8 cellular contexts compared by ENCODE assay signal in the genomic region with DNA sequence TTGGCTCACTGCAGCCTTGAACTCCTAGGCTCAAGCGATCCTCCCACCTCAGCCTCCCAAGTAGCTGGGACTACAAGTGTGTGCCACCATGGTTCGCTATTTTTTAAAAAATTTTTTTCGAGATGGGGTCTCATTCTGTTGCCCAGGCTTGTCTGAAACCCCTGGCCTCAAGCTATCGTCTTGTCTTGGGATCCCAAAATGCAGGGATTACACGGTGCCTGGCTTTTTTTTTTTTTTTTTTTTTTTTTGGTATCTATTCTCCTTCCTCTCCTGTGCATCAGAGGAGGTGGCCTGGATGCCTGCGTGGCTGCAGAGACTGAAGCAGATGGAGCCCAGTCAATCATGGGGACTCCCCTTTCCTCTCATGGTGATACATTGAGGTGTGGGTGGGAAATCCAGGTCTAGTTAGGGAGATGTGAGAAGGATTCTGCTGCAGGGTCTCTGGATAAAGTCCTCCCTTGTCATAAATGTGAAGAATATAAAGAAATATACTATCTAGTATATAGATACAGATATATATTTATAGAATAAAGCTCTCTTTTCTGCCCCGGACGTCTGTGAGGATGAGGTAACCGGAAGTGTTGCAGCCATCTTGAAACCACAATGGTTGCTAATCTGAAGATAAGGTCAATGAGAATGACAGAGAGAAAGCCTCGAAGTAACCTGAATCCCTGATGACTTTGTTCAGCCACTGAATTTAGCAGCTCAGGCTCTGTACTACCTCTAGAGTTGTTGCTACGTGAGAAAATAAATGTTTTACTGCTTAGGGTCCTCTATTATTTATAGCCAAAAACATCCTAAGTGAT. TPM values are rescaled to one million over a fixed set of nuclear protein-coding genes. Genes with fewer than 3 reads are reported as not detected.
A peak's percentile ranks its signal among the peaks of the same experiment; 100 is the strongest.
DNase-seq lines count a peak whose midpoint lies in the region; ATAC-seq, FAIRE-seq and TF ChIP-seq lines count a peak whose summit lies in the region.

No MANE protein-coding gene starts in this region.

- no peak overlapping the region for H2AK5ac ChIP-seq in H9 (ENCODE audit: insufficient read length, low read length)

- H3K36me3 Mint-ChIP-seq in activated CD8-positive, alpha-beta T cell treated with anti-CD3 and anti-CD28 coated beads, Interleukin-2, amount 10 ng/mL, durations not matched to agents 7 days and 5 days (ENCODE audit: low read depth) = no peaks in the 10 kb centered on the region
- H3K36me3 Mint-ChIP-seq in H9 (ENCODE audit: insufficient read depth in 1 of 3, low read depth in 3 of 3) = no peaks in the 10 kb centered on the region

- no peak for TF ChIP-seq POLR2A in esophagus muscularis mucosa (IDR thresholded peaks at IDR 0.05; ENCODE audit: low read depth)

- no peak overlapping the region for H3T11ph ChIP-seq in H9 (ENCODE audit: low read length)

- no peak for FAIRE-seq in HTR-8/SVneo (lab: Jason Lieb, UNC)

- H3K27ac ChIP-seq in H9 (ENCODE audit: insufficient read length, low read depth, low read length) (no peak overlapping the region), esophagus muscularis mucosa (replicated peaks in 1 of 4) (no peak overlapping the region), smooth muscle cell (ENCODE audit: low read depth) (no peak overlapping the region)

- H2BK20ac ChIP-seq in H9 (ENCODE audit: low read depth, low read length, poor library complexity, severe bottlenecking) = no peak overlapping the region

- TF ChIP-seq EP300 in esophagus muscularis mucosa (IDR thresholded peaks at IDR 0.05) = no peak

- H3K9me3 ChIP-seq in H9 (ENCODE audit: control insufficient read depth, low read depth, low read length) (no peaks in the 10 kb centered on the region), esophagus muscularis mucosa (no peaks in the 10 kb centered on the region), smooth muscle cell (replicated peaks; ENCODE audit: low read depth) (no peaks in the 10 kb centered on the region)

- no peak overlapping the region for H3K4me3 Mint-ChIP-seq in activated CD8-positive, alpha-beta T cell treated with anti-CD3 and anti-CD28 coated beads, Interleukin-2, amount 10 ng/mL, durations not matched to agents 7 days and 5 days
- no peak overlapping the region for H3K4me3 Mint-ChIP-seq in H9

- POLR2A ChIA-PET in activated CD8-positive, alpha-beta T cell treated with anti-CD3 and anti-CD28 coated beads, Interleukin-2, amount 10 ng/mL, durations not matched to agents 7 days and 5 days (lab: Charles Lee) = no interaction called here

- H3K27me3 ChIP-seq in H9 (ENCODE audit: insufficient read depth, low read length) (no peaks in the 10 kb centered on the region), esophagus muscularis mucosa (no peaks in the 10 kb centered on the region), smooth muscle cell (ENCODE audit: low read depth) (no peaks in the 10 kb centered on the region)

- TF ChIP-seq CTCF in H9 (conservative IDR thresholded peaks at IDR 0.05) (no peak), esophagus muscularis mucosa (IDR thresholded peaks at IDR 0.05) (no peak), smooth muscle cell (IDR thresholded peaks at IDR 0.05; ENCODE audit: borderline replicate concordance, insufficient read depth, poor library complexity, severe bottlenecking) (no peak)

- H3K79me1 ChIP-seq in H9 (ENCODE audit: insufficient read depth, low read depth, low read length, poor library complexity, severe bottlenecking) = no peaks in the 10 kb centered on the region

- no peak overlapping the region for H3K18ac ChIP-seq in H9 (ENCODE audit: insufficient read length, low read depth, low read length)

- H3K23me2 ChIP-seq in H9 (ENCODE audit: insufficient read length, low read depth, low read length, poor library complexity, severe bottlenecking) = no peaks in the 10 kb centered on the region

- no peak overlapping the region for H2BK12ac ChIP-seq in H9 (ENCODE audit: insufficient read length, low read depth, low read length)

- H3K9ac ChIP-seq in H9 (ENCODE audit: extremely low read depth, insufficient read length, low read length) (no peak overlapping the region), smooth muscle cell (ENCODE audit: low read depth) (no peak overlapping the region)

- H3K23ac ChIP-seq in H9 (ENCODE audit: insufficient read length, low read depth, low read length) = no peak overlapping the region

- H3K4me2 ChIP-seq in H9 (ENCODE audit: insufficient read depth, insufficient read length, low read length) (no peak overlapping the region), smooth muscle cell (no peak overlapping the region)

- CTCF ChIA-PET in activated CD8-positive, alpha-beta T cell treated with anti-CD3 and anti-CD28 coated beads, Interleukin-2, amount 10 ng/mL, durations not matched to agents 7 days and 5 days (lab: Charles Lee) = interaction anchor here (1.0 to 1.3 kb wide), 4 partner anchors 34 to 358 kb away, joined by 3 to 4 read pairs (median 4); no protein-coding TSS in a partner anchor

- H3K79me2 ChIP-seq in H9 (ENCODE audit: insufficient read depth, low read length) = no peaks in the 10 kb centered on the region
- no peaks in the 10 kb centered on the region for H3K79me2 ChIP-seq in smooth muscle cell (ENCODE audit: low read depth)

- no peaks in the 10 kb centered on the region for H4K20me1 ChIP-seq in H9 (ENCODE audit: control insufficient read depth, insufficient read depth, insufficient read length)
- no peaks in the 10 kb centered on the region for H4K20me1 ChIP-seq in smooth muscle cell (ENCODE audit: low read depth)

- H2AFZ ChIP-seq in H9 (ENCODE audit: low read length) (no peak overlapping the region), smooth muscle cell (ENCODE audit: low read depth) (no peak overlapping the region)

- no peak overlapping the region for H2BK15ac ChIP-seq in H9 (ENCODE audit: low read depth, low read length)

- no peak overlapping the region for H2BK120ac ChIP-seq in H9 (ENCODE audit: low read depth, low read length, poor library complexity, severe bottlenecking)

- H3K4me1 ChIP-seq in H9 (ENCODE audit: insufficient read depth, low read length) (no peaks in the 10 kb centered on the region; the same call in 1 of the 2 replicates), esophagus muscularis mucosa (no peaks in the 10 kb centered on the region), smooth muscle cell (ENCODE audit: low read depth) (peaks cover 3% of the 10 kb centered on the region)

- H3K14ac ChIP-seq in H9 (ENCODE audit: insufficient read depth, low read length) = no peak overlapping the region

- H3K27me3 Mint-ChIP-seq in activated CD8-positive, alpha-beta T cell treated with anti-CD3 and anti-CD28 coated beads, Interleukin-2, amount 10 ng/mL, durations not matched to agents 7 days and 5 days (ENCODE audit: low read depth) = peaks cover 2% of the 10 kb centered on the region
- no peaks in the 10 kb centered on the region for H3K27me3 Mint-ChIP-seq in H9 (ENCODE audit: low read depth)

- H4K91ac ChIP-seq in H9 (ENCODE audit: insufficient read length, low read depth, low read length) = no peak overlapping the region

- no peak overlapping the region for H3K27ac Mint-ChIP-seq in activated CD8-positive, alpha-beta T cell treated with anti-CD3 and anti-CD28 coated beads, Interleukin-2, amount 10 ng/mL, durations not matched to agents 7 days and 5 days
- no peak overlapping the region; a peak in 1 of 7 replicates for H3K27ac Mint-ChIP-seq in H9

- no peak overlapping the region for H4K8ac ChIP-seq in H9 (replicated peaks; ENCODE audit: insufficient read length, low read depth, low read length)

- intact Hi-C loops in esophagus muscularis mucosa (cut with DNase I) = no loop called here

- H3K4me3 ChIP-seq in esophagus muscularis mucosa (no peak overlapping the region), smooth muscle cell (no peak overlapping the region)

- no peaks in the 10 kb centered on the region for H3F3A ChIP-seq in smooth muscle cell (ENCODE audit: low read depth)

- ATAC-seq in activated CD4-positive, CD25-positive, alpha-beta regulatory T cell treated with anti-CD3 and anti-CD28 coated beads, Interleukin-2, amount 50 U/mL, for 24 hours = peak; percentile 77 to 78
- peak; percentile 95 for ATAC-seq in activated CD8-positive, alpha-beta T cell treated with anti-CD3 and anti-CD28 coated beads, Interleukin-2, amount 10 ng/mL, durations not matched to agents 7 days and 5 days

- H4K5ac ChIP-seq in H9 (ENCODE audit: insufficient read length, low read depth, low read length) = no peak overlapping the region

- H3K4me1 Mint-ChIP-seq in activated CD8-positive, alpha-beta T cell treated with anti-CD3 and anti-CD28 coated beads, Interleukin-2, amount 10 ng/mL, durations not matched to agents 7 days and 5 days (ENCODE audit: low read depth) = peaks cover 27% of the 10 kb centered on the region
- peaks cover 5 to 8% of the 10 kb centered on the region in 2 experiments for H3K4me1 Mint-ChIP-seq in H9

- no peak for DNase-seq in activated CD4-positive, CD25-positive, alpha-beta regulatory T cell (lab: John Stamatoyannopoulos, UW)
- DNase-seq in HTR-8/SVneo (ENCODE audit: insufficient read length, low spot score) (peak; percentile 13), H9 (no peak), esophagus muscularis mucosa (ENCODE audit: extremely low spot score) (no peak), smooth muscle cell (lab: John Stamatoyannopoulos, UW; ENCODE audit: unreplicated experiment) (no peak)
- peak; percentile 78 for DNase-seq in activated CD8-positive, alpha-beta T cell treated with anti-CD3 and anti-CD28 coated beads, Interleukin-2, amount 10 ng/mL, durations not matched to agents 7 days and 5 days
- DNase-seq in stimulated activated CD8-positive, alpha-beta memory T cell treated with anti-CD3 and anti-CD28 coated beads, Interleukin-7, amount 100 ng/mL, for 4 hours (ENCODE audit: low read depth in 2 of 2) = peak; percentile 3 to 8

- no CpG with 5 or more reads among the region's 11 CpGs for WGBS in H9 (ENCODE audit: extremely low coverage, insufficient read length, low lambda C conversion rate)
- whole genome bisulfite sequencing in esophagus muscularis mucosa = 69% methylated on average over 11 of the region's 11 CpGs
- WGBS in smooth muscle cell (ENCODE audit: low lambda C conversion rate) = 80% methylated on average over 11 of the region's 11 CpGs

- H3K56ac ChIP-seq in H9 (ENCODE audit: insufficient read length, low read depth, low read length) = no peak overlapping the region

- H3K36me3 ChIP-seq in esophagus muscularis mucosa = no peaks in the 10 kb centered on the region
- H3K36me3 ChIP-seq in smooth muscle cell (ENCODE audit: low read depth) = no peaks in the 10 kb centered on the region

- no peak overlapping the region for H2BK5ac ChIP-seq in H9 (ENCODE audit: insufficient read length, low read length)

- H3K4ac ChIP-seq in H9 (ENCODE audit: low read depth, low read length) = no peak overlapping the region

- H3K9me3 Mint-ChIP-seq in activated CD8-positive, alpha-beta T cell treated with anti-CD3 and anti-CD28 coated beads, Interleukin-2, amount 10 ng/mL, durations not matched to agents 7 days and 5 days (ENCODE audit: insufficient read depth) = no peaks in the 10 kb centered on the region
- no peaks in the 10 kb centered on the region for H3K9me3 Mint-ChIP-seq in H9

RNA-seq across cellular contexts. Expression of a gene that starts 19.5 kb away (rescaled TPM):
- not detected for total RNA-seq in activated CD8-positive, alpha-beta T cell treated with anti-CD3 and anti-CD28 coated beads, Interleukin-2, amount 10 ng/mL, durations not matched to agents 7 days and 5 days
- total RNA-seq in H9 (2021) = not detected in 2 replicates
- total RNA-seq in esophagus muscularis mucosa = not detected
- total RNA-seq in smooth muscle cell = not detected in 2 replicates
- polyA plus RNA-seq in smooth muscle cell = not detected in 2 replicates

RNA-seq across cellular contexts. Expression of a gene that starts 30.0 kb away (rescaled TPM):
- not detected for total RNA-seq in activated CD8-positive, alpha-beta T cell treated with anti-CD3 and anti-CD28 coated beads, Interleukin-2, amount 10 ng/mL, durations not matched to agents 7 days and 5 days
- total RNA-seq in H9 (2021) (not detected in 2 replicates), esophagus muscularis mucosa (not detected), smooth muscle cell (not detected in 2 replicates)
- polyA plus RNA-seq in smooth muscle cell = not detected in 2 replicates

RNA-seq across cellular contexts. Expression of a gene that starts 38.9 kb away (rescaled TPM):
- total RNA-seq in activated CD8-positive, alpha-beta T cell treated with anti-CD3 and anti-CD28 coated beads, Interleukin-2, amount 10 ng/mL, durations not matched to agents 7 days and 5 days = 10 to 100 TPM; 97.5 to 98.0 TPM
- total RNA-seq in H9 (2021) = 311 and 332 TPM in 2 replicates
- 1,000 to 10,000 TPM; 2,071 to 4,011 (median 3,051) TPM for total RNA-seq in esophagus muscularis mucosa
- 108 and 133 TPM in 2 replicates for total RNA-seq in smooth muscle cell
- 104 and 127 TPM in 2 replicates for polyA plus RNA-seq in smooth muscle cell

Comparison
In these comparisons a context has a peak if more than half of its experiments do, and no peak if none do; other contexts are left out.
1. DNase-seq: peak in HTR-8/SVneo (single experiment), activated CD8-positive, alpha-beta T cell treated with anti-CD3 and anti-CD28 coated beads, Interleukin-2, amount 10 ng/mL, durations not matched to agents 7 days and 5 days (single experiment) and stimulated activated CD8-positive, alpha-beta memory T cell treated with anti-CD3 and anti-CD28 coated beads, Interleukin-7, amount 100 ng/mL, for 4 hours (2 of 2); none in activated CD4-positive, CD25-positive, alpha-beta regulatory T cell (0 of 4), H9 (single experiment), esophagus muscularis mucosa (single experiment) and smooth muscle cell (single experiment).